In genomic region chr7:37390149-37390548, GRCh38 we compare ENCODE assay signal across 1 cellular context.
TF ChIP-seq lines count a peak whose summit lies in the region.

No MANE protein-coding gene starts in this region.

TF ChIP-seq in GM23338, 12 proteins besides CTCF, POLR2A, EP300 and RAD21 (continued from another document):
- TF ChIP-seq, protein P1, sequence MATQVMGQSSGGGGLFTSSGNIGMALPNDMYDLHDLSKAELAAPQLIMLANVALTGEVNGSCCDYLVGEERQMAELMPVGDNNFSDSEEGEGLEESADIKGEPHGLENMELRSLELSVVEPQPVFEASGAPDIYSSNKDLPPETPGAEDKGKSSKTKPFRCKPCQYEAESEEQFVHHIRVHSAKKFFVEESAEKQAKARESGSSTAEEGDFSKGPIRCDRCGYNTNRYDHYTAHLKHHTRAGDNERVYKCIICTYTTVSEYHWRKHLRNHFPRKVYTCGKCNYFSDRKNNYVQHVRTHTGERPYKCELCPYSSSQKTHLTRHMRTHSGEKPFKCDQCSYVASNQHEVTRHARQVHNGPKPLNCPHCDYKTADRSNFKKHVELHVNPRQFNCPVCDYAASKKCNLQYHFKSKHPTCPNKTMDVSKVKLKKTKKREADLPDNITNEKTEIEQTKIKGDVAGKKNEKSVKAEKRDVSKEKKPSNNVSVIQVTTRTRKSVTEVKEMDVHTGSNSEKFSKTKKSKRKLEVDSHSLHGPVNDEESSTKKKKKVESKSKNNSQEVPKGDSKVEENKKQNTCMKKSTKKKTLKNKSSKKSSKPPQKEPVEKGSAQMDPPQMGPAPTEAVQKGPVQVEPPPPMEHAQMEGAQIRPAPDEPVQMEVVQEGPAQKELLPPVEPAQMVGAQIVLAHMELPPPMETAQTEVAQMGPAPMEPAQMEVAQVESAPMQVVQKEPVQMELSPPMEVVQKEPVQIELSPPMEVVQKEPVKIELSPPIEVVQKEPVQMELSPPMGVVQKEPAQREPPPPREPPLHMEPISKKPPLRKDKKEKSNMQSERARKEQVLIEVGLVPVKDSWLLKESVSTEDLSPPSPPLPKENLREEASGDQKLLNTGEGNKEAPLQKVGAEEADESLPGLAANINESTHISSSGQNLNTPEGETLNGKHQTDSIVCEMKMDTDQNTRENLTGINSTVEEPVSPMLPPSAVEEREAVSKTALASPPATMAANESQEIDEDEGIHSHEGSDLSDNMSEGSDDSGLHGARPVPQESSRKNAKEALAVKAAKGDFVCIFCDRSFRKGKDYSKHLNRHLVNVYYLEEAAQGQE (IDR thresholded peaks at IDR 0.05; ENCODE audit: unreplicated experiment) = no peak
- TF ChIP-seq ZNF114 (CRISPR knock-in tag; IDR thresholded peaks at IDR 0.05) (no peak), ZNF462 (CRISPR knock-in tag; IDR thresholded peaks at IDR 0.05) (no peak), NANOG (IDR thresholded peaks at IDR 0.05; ENCODE audit: borderline replicate concordance) (no peak), CREB1 (CRISPR knock-in tag; IDR thresholded peaks at IDR 0.05; ENCODE audit: low read depth) (no peak)
- TF ChIP-seq, protein P2, sequence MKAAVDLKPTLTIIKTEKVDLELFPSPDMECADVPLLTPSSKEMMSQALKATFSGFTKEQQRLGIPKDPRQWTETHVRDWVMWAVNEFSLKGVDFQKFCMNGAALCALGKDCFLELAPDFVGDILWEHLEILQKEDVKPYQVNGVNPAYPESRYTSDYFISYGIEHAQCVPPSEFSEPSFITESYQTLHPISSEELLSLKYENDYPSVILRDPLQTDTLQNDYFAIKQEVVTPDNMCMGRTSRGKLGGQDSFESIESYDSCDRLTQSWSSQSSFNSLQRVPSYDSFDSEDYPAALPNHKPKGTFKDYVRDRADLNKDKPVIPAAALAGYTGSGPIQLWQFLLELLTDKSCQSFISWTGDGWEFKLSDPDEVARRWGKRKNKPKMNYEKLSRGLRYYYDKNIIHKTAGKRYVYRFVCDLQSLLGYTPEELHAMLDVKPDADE (IDR thresholded peaks at IDR 0.05) = no peak
